Comparison of ENCODE assay signal across 8 cellular contexts in the genomic region with DNA sequence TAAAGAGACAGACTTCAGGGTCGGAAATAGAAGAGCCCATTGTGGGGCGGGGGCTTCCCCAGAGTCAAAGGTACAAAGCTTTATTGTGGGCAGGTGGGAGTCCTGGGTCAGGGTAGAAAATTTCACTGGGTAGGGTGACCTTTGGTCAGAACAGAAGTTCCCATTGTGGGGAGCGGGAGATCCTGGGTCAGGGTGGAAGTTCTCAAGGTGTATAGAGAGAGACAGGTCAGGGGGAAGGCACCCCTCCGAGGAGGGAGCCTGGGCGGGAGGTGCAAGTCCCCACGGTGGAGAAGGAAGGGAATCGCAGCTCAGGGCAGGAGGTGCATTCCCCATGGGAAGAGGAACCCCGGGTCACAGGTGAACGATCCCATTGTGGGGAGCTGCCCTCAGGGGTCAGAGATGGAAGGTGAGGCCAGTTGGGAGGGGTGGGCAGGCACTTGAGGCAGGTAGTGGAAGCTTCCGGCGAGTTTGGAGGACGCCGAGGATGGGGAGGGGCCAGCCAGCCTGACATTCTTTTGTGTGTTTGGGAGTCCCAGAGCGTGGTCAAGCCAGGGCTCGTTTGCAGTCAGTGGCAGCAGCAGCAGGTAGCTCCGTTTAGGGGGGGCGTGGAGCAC. TPM values are rescaled to one million over a fixed set of nuclear protein-coding genes. Genes with fewer than 3 reads are reported as not detected.
A peak's percentile ranks its signal among the peaks of the same experiment; 100 is the strongest.
DNase-seq lines count a peak whose midpoint lies in the region; ATAC-seq and TF ChIP-seq lines count a peak whose summit lies in the region.

No MANE protein-coding gene starts in this region.

- peaks cover 0 to 3% (median 0%) of the 10 kb centered on the region in 8 donors for H3K9me3 Mint-ChIP-seq in CD4-positive, alpha-beta memory T cell
- H3K9me3 Mint-ChIP-seq in HFFc6 = no peaks in the 10 kb centered on the region
- no peaks in the 10 kb centered on the region for H3K9me3 Mint-ChIP-seq in naive thymus-derived CD4-positive, alpha-beta T cell

- H3K27ac Mint-ChIP-seq in CD4-positive, alpha-beta memory T cell = peak overlapping the region; percentile 91 to 98 (median 97)
- peak overlapping the region; percentile 87 for H3K27ac Mint-ChIP-seq in HFFc6
- H3K27ac Mint-ChIP-seq in naive thymus-derived CD4-positive, alpha-beta T cell = peak overlapping the region; percentile 88 to 99 (median 97)

- CTCF ChIA-PET in CD4-positive, alpha-beta memory T cell (lab: Charles Lee; ENCODE audit: partially characterized antibody) = interaction anchor here (1.4 to 1.5 kb wide), 2 partner anchors 16 to 20 kb away, joined by 4 to 7 read pairs; no protein-coding TSS in a partner anchor
- CTCF ChIA-PET in naive thymus-derived CD4-positive, alpha-beta T cell (lab: Charles Lee) = interaction anchor here (1.0 kb wide), 1 partner anchor 8 kb away, joined by 3 read pairs; no protein-coding TSS in a partner anchor

- peaks cover 14% of the 10 kb centered on the region for H3K36me3 ChIP-seq in CD4-positive, alpha-beta memory T cell (ENCODE audit: insufficient read depth, low read length)
- H3K36me3 ChIP-seq in naive thymus-derived CD4-positive, alpha-beta T cell (ENCODE audit: control insufficient read depth in 2 of 3, insufficient read depth in 3 of 3, low read length in 3 of 3) = peaks cover 0 to 50% (median 0%) of the 10 kb centered on the region in 3 experiments

- POLR2A ChIA-PET in CD4-positive, alpha-beta memory T cell (lab: Charles Lee; ENCODE audit: partially characterized antibody) = interaction anchor here (0.6 to 6.4 kb wide), 8 partner anchors 9 to 100 kb away, joined by 3 to 64 read pairs (median 7); partner anchors contain the start of genes ELOA, GALE, HMGCL and PITHD1
- POLR2A ChIA-PET in naive thymus-derived CD4-positive, alpha-beta T cell (lab: Charles Lee) = interaction anchor here (0.6 to 6.0 kb wide), 6 partner anchors 9 to 189 kb away, joined by 3 to 68 read pairs (median 6); partner anchors contain the start of genes GALE, HMGCL and PITHD1

- H3K4me3 ChIP-seq in CD4-positive, alpha-beta memory T cell (ENCODE audit: low read length in 2 of 2) = peak overlapping the region; percentile 82 to 84
- H3K4me3 ChIP-seq in epithelial cell of esophagus (ENCODE audit: low read length) = peak overlapping the region; percentile 97
- H3K4me3 ChIP-seq in naive thymus-derived CD4-positive, alpha-beta T cell (ENCODE audit: low read length) = peak overlapping the region; percentile 96

- DNase-seq in CD4-positive, alpha-beta memory T cell = peak in 2 of 5 donors; percentile 35 to 41
- no peak for DNase-seq in HFFc6
- peak; percentile 27 for DNase-seq in UCSD-AML1 (lab: John Stamatoyannopoulos, UW; ENCODE audit: unreplicated experiment)
- peak; percentile 66 for DNase-seq in epithelial cell of esophagus (ENCODE audit: low read depth)
- DNase-seq in naive thymus-derived CD4-positive, alpha-beta T cell = peak in 7 of 9 donors; percentile 21 to 44 (median 36)
- no peak for DNase-seq in GM19240 (ENCODE audit: insufficient read length, low spot score)
- DNase-seq in activated gamma-delta T cell treated with Interleukin-2 at 50 U/mL for 16 hours = no peak

- no peak for TF ChIP-seq CTCF in HFFc6 (IDR thresholded peaks at IDR 0.05)
- no peak for TF ChIP-seq CTCF in epithelial cell of esophagus (IDR thresholded peaks at IDR 0.05; ENCODE audit: insufficient read depth, low read depth, low read length, missing control alignments)

- peaks cover 10 to 40% (median 23%) of the 10 kb centered on the region in 4 donors for H3K4me1 Mint-ChIP-seq in CD4-positive, alpha-beta memory T cell
- H3K4me1 Mint-ChIP-seq in HFFc6 (ENCODE audit: low read depth) = peaks cover 34% of the 10 kb centered on the region
- peaks cover 9 to 28% (median 23%) of the 10 kb centered on the region in 7 donors for H3K4me1 Mint-ChIP-seq in naive thymus-derived CD4-positive, alpha-beta T cell

- no peaks in the 10 kb centered on the region for H3K27me3 ChIP-seq in CD4-positive, alpha-beta memory T cell (ENCODE audit: insufficient read depth, low read length)
- no peaks in the 10 kb centered on the region for H3K27me3 ChIP-seq in naive thymus-derived CD4-positive, alpha-beta T cell (ENCODE audit: control insufficient read depth in 2 of 2, insufficient read depth in 2 of 2, low read length in 2 of 2)

- H3K27ac ChIP-seq in CD4-positive, alpha-beta memory T cell (ENCODE audit: low read depth, low read length) = peak overlapping the region; percentile 70
- peak overlapping the region; percentile 88 for H3K27ac ChIP-seq in naive thymus-derived CD4-positive, alpha-beta T cell (ENCODE audit: low read depth, low read length)

- intact Hi-C loops in CD4-positive, alpha-beta memory T cell (cut with micrococcal nuclease) = loop anchor here (1.0 kb wide), 3 partner anchors 9 to 100 kb away; partner anchors contain the start of genes GALE, PITHD1 and RPL11
- intact Hi-C loops in naive thymus-derived CD4-positive, alpha-beta T cell (cut with micrococcal nuclease) = loop anchor here (1.0 to 5.0 kb wide), 5 partner anchors 9 to 772 kb away; partner anchors contain the start of genes GALE (in 2 of the 2), PITHD1 (in 2 of the 2), FUCA1 (in 1 of the 2) and KDM1A (in 1 of the 2)

- peaks cover 28% of the 10 kb centered on the region for H3K4me1 ChIP-seq in CD4-positive, alpha-beta memory T cell (ENCODE audit: insufficient read depth, low read length)
- H3K4me1 ChIP-seq in naive thymus-derived CD4-positive, alpha-beta T cell (ENCODE audit: control insufficient read depth in 2 of 2, insufficient read depth in 2 of 2, low read length in 2 of 2) = peaks cover 6 to 18% of the 10 kb centered on the region in 2 donors

- H3K4me3 Mint-ChIP-seq in CD4-positive, alpha-beta memory T cell = peak overlapping the region; percentile 89 to 99 (median 98)
- H3K4me3 Mint-ChIP-seq in HFFc6 = peak overlapping the region; percentile 99
- H3K4me3 Mint-ChIP-seq in naive thymus-derived CD4-positive, alpha-beta T cell = peak overlapping the region; percentile 91 to 98 (median 97)

- peak; percentile 42 for ATAC-seq in naive thymus-derived CD4-positive, alpha-beta T cell
- no peak for ATAC-seq in GM18867 (IDR thresholded peaks at IDR 0.05; ENCODE audit: unreplicated experiment)

- no peaks in the 10 kb centered on the region for H3K9me3 ChIP-seq in CD4-positive, alpha-beta memory T cell (ENCODE audit: control insufficient read depth in 1 of 2, low read length in 2 of 2)
- H3K9me3 ChIP-seq in naive thymus-derived CD4-positive, alpha-beta T cell (ENCODE audit: control insufficient read depth in 2 of 3, low read length in 3 of 3) = no peaks in the 10 kb centered on the region

- H3K27me3 Mint-ChIP-seq in CD4-positive, alpha-beta memory T cell = no peaks in the 10 kb centered on the region
- H3K27me3 Mint-ChIP-seq in HFFc6 (ENCODE audit: insufficient read depth) = peaks cover 14% of the 10 kb centered on the region; the same call in 1 of the 2 replicates
- H3K27me3 Mint-ChIP-seq in naive thymus-derived CD4-positive, alpha-beta T cell = no peaks in the 10 kb centered on the region

- peaks cover 21 to 37% of the 10 kb centered on the region in 2 donors for H3K36me3 Mint-ChIP-seq in CD4-positive, alpha-beta memory T cell
- peaks cover 18% of the 10 kb centered on the region for H3K36me3 Mint-ChIP-seq in HFFc6 (ENCODE audit: low read depth)
- H3K36me3 Mint-ChIP-seq in naive thymus-derived CD4-positive, alpha-beta T cell = peaks cover 0 to 22% (median 16%) of the 10 kb centered on the region in 5 donors

RNA-seq across cellular contexts. Expression of gene LYPLA2, which starts 0.6 kb away (rescaled TPM):
- 10 to 100 TPM; 52.6 to 55.8 TPM for total RNA-seq in CD4-positive, alpha-beta memory T cell
- 100 to 1,000 TPM; 110 to 151 TPM for polyA plus RNA-seq in CD4-positive, alpha-beta memory T cell
- 10 to 100 TPM; 55.7 to 65.0 (median 59.8) TPM for total RNA-seq in HFFc6 (2021; fragmentation: NEBNext Ultra II Directional; extraction: Animal tissue kit (Norgen Biotek cat#: 25700))
- 10 to 100 TPM; 40.7 to 83.8 (median 48.2) TPM for total RNA-seq in naive thymus-derived CD4-positive, alpha-beta T cell
- polyA plus RNA-seq in naive thymus-derived CD4-positive, alpha-beta T cell = 100 to 1,000 TPM in 1 of 2 donors, 10 to 100 TPM in 1; 83.9 to 124 TPM

RNA-seq across cellular contexts. Expression of gene GALE, which starts 9.0 kb away (rescaled TPM):
- 10 to 100 TPM; 11.2 to 12.0 TPM for total RNA-seq in CD4-positive, alpha-beta memory T cell
- polyA plus RNA-seq in CD4-positive, alpha-beta memory T cell = 10 to 100 TPM; 13.8 to 15.9 TPM
- total RNA-seq in HFFc6 (2021; fragmentation: NEBNext Ultra II Directional; extraction: Animal tissue kit (Norgen Biotek cat#: 25700)) = 10 to 100 TPM; 30.9 to 34.6 (median 33.5) TPM
- total RNA-seq in naive thymus-derived CD4-positive, alpha-beta T cell = 10 to 100 TPM in 4 of 5 experiments, 1 to 10 TPM in 1; 8.1 to 21.4 (median 12.7) TPM
- 10 to 100 TPM in 1 of 2 donors, 1 to 10 TPM in 1; 8.5 to 11.5 TPM for polyA plus RNA-seq in naive thymus-derived CD4-positive, alpha-beta T cell

RNA-seq across cellular contexts. Expression of gene PITHD1, which starts 13.3 kb away (rescaled TPM):
- 10 to 100 TPM; 78.3 to 82.1 TPM for total RNA-seq in CD4-positive, alpha-beta memory T cell
- 10 to 100 TPM; 65.3 to 82.2 TPM for polyA plus RNA-seq in CD4-positive, alpha-beta memory T cell
- 10 to 100 TPM; 41.8 to 45.7 (median 44.8) TPM for total RNA-seq in HFFc6 (2021; fragmentation: NEBNext Ultra II Directional; extraction: Animal tissue kit (Norgen Biotek cat#: 25700))
- total RNA-seq in naive thymus-derived CD4-positive, alpha-beta T cell = 10 to 100 TPM; 57.6 to 81.9 (median 76.0) TPM
- 10 to 100 TPM; 82.2 to 88.9 TPM for polyA plus RNA-seq in naive thymus-derived CD4-positive, alpha-beta T cell

RNA-seq across cellular contexts. Expression of gene HMGCL, which starts 33.7 kb away (rescaled TPM):
- total RNA-seq in CD4-positive, alpha-beta memory T cell = 10 to 100 TPM; 36.3 to 38.5 TPM
- 10 to 100 TPM; 27.8 to 32.3 TPM for polyA plus RNA-seq in CD4-positive, alpha-beta memory T cell
- total RNA-seq in HFFc6 (2021; fragmentation: NEBNext Ultra II Directional; extraction: Animal tissue kit (Norgen Biotek cat#: 25700)) = 10 to 100 TPM; 20.2 to 22.9 (median 21.7) TPM
- 10 to 100 TPM; 16.2 to 38.9 (median 27.3) TPM for total RNA-seq in naive thymus-derived CD4-positive, alpha-beta T cell
- 10 to 100 TPM; 35.3 to 38.5 TPM for polyA plus RNA-seq in naive thymus-derived CD4-positive, alpha-beta T cell

RNA-seq across cellular contexts. Expression of gene ELOA, which starts 48.3 kb away (rescaled TPM):
- total RNA-seq in CD4-positive, alpha-beta memory T cell = 10 to 100 TPM; 28.3 to 31.7 TPM
- polyA plus RNA-seq in CD4-positive, alpha-beta memory T cell = 10 to 100 TPM; 17.1 to 32.4 TPM
- 10 to 100 TPM; 55.5 to 72.6 (median 59.9) TPM for total RNA-seq in HFFc6 (2021; fragmentation: NEBNext Ultra II Directional; extraction: Animal tissue kit (Norgen Biotek cat#: 25700))
- 10 to 100 TPM; 28.0 to 36.1 (median 30.4) TPM for total RNA-seq in naive thymus-derived CD4-positive, alpha-beta T cell
- polyA plus RNA-seq in naive thymus-derived CD4-positive, alpha-beta T cell = 10 to 100 TPM; 20.3 to 30.8 TPM

Comparison
In these comparisons a context has a peak if more than half of its experiments do, and no peak if none do; other contexts are left out.
1. DNase-seq: peak in UCSD-AML1 (single experiment), epithelial cell of esophagus (single experiment) and naive thymus-derived CD4-positive, alpha-beta T cell (7 of 9); none in HFFc6 (single experiment), GM19240 (single experiment) and activated gamma-delta T cell treated with Interleukin-2 at 50 U/mL for 16 hours (single experiment).
2. Peak in every context shown above with its lines, with median percentiles within 50 percentile points of each other: H3K4me3 ChIP-seq, H3K27ac Mint-ChIP-seq and H3K4me3 Mint-ChIP-seq.